Comparison of ENCODE assay signal across 8 cellular contexts in the genomic region with DNA sequence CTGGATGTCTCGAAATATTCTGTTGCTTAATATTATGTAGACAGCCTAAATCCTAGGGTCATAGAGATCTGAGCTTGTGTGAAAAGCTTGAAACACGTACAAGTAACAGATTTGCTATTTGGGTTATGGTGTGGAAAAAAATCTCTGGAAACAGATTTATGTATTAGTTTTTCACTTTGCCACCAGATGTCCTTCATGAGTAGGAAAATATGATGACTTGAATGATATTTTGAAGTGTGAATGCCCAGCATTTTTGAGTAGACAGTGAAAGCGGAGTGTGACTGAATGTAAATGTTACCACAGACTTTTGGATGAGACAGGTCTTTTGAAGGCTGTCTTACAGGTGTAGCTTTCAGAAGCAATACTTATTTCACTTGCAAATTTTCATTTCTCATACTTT. TPM values are rescaled to one million over a fixed set of nuclear protein-coding genes. Genes with fewer than 3 reads are reported as not detected.
DNase-seq lines count a peak whose midpoint lies in the region; ATAC-seq and TF ChIP-seq lines count a peak whose summit lies in the region.

No MANE protein-coding gene starts in this region.

- no peak overlapping the region for H2BK15ac ChIP-seq in H9 (ENCODE audit: low read depth, low read length)

- TF ChIP-seq POLR2A in uterus (IDR thresholded peaks at IDR 0.05): no peak

- intact Hi-C loops in PC-3 (cut with micrococcal nuclease) (loop anchor here (1.0 to 5.0 kb wide), 5 partner anchors 51 to 338 kb away; no protein-coding TSS in a partner anchor), uterus (cut with DNase I; ENCODE audit: low total_unique reads) (loop anchor here (10.0 kb wide), 1 partner anchor 273 kb away; no protein-coding TSS in a partner anchor)

- H2BK20ac ChIP-seq in H9 (ENCODE audit: low read depth, low read length, poor library complexity, severe bottlenecking): no peak overlapping the region

- BruUV-seq in PC-3 (replicated peaks; lab: Mats Ljungman, UMichigan): no TSS peak

- no peak overlapping the region for H3K4me3 Mint-ChIP-seq in H9

- no peak overlapping the region for H3K14ac ChIP-seq in H9 (ENCODE audit: insufficient read depth, low read length)

- no CpG with 5 or more reads among the region's 3 CpGs for WGBS in H9 (ENCODE audit: extremely low coverage, insufficient read length, low lambda C conversion rate)

- H2AFZ ChIP-seq in PC-3 (ENCODE audit: low read length) (no peak overlapping the region), H9 (ENCODE audit: low read length) (no peak overlapping the region)

- H3K27me3 ChIP-seq in PC-3 (ENCODE audit: low read length) (peaks cover 23% of the 10 kb centered on the region), foreskin keratinocyte (peaks cover 39% of the 10 kb centered on the region), H9 (ENCODE audit: insufficient read depth, low read length) (peaks cover 28% of the 10 kb centered on the region), uterus (no peaks in the 10 kb centered on the region)

- POLR2A ChIA-PET in PC-3 (lab: Charles Lee; ENCODE audit: unreplicated experiment): no interaction called here

- no peak overlapping the region for H4K5ac ChIP-seq in H9 (ENCODE audit: insufficient read length, low read depth, low read length)

- H3K79me1 ChIP-seq in H9 (ENCODE audit: insufficient read depth, low read depth, low read length, poor library complexity, severe bottlenecking): no peaks in the 10 kb centered on the region

- no peak for DNase-seq in AG09309 (ENCODE audit: low read depth)
- DNase-seq in PC-3: peak; percentile 66
- DNase-seq in foreskin keratinocyte: no peak
- DNase-seq in D341Med (ENCODE audit: low spot score): no peak
- no peak for DNase-seq in retina
- no peak for DNase-seq in H9
- DNase-seq in uterus: no peak

- no peak overlapping the region for H3K4ac ChIP-seq in H9 (ENCODE audit: low read depth, low read length)

- H3F3A ChIP-seq in PC-3 (ENCODE audit: low read length, unreplicated experiment): no peaks in the 10 kb centered on the region

- H3K36me3 ChIP-seq in PC-3 (ENCODE audit: low read depth, low read length): no peaks in the 10 kb centered on the region
- no peaks in the 10 kb centered on the region for H3K36me3 ChIP-seq in uterus

- no peak overlapping the region for H2BK12ac ChIP-seq in H9 (ENCODE audit: insufficient read length, low read depth, low read length)

- CTCF ChIA-PET in PC-3 (lab: Charles Lee): interaction anchor here (0.6 to 0.7 kb wide), 4 partner anchors 27 to 248 kb away, joined by 3 to 11 read pairs (median 4); no protein-coding TSS in a partner anchor

- no peak overlapping the region for H2AK5ac ChIP-seq in H9 (ENCODE audit: insufficient read length, low read length)

- peak; percentile 26 for ATAC-seq in GM19468 (IDR thresholded peaks at IDR 0.05; ENCODE audit: extremely low read depth, unreplicated experiment)
- ATAC-seq in PC-3: no peak
- no peak for ATAC-seq in foreskin keratinocyte

- H3K4me3 ChIP-seq in AG09309 (ENCODE audit: control insufficient read depth, low read depth, low read length) (no peak overlapping the region), PC-3 (ENCODE audit: low read length) (no peak overlapping the region), uterus (no peak overlapping the region)

- no peak overlapping the region for H4K91ac ChIP-seq in H9 (ENCODE audit: insufficient read length, low read depth, low read length)

- H3K9ac ChIP-seq in PC-3 (ENCODE audit: low read length): no peak overlapping the region
- H3K9ac ChIP-seq in H9 (ENCODE audit: extremely low read depth, insufficient read length, low read length): no peak overlapping the region

- peaks cover 5% of the 10 kb centered on the region for H3K23me2 ChIP-seq in H9 (ENCODE audit: insufficient read length, low read depth, low read length, poor library complexity, severe bottlenecking)

- peaks cover 4 to 8% of the 10 kb centered on the region in 2 experiments for H3K4me1 Mint-ChIP-seq in H9

- H3K9me3 Mint-ChIP-seq in H9: peaks cover 0 to under 1% of the 10 kb centered on the region in 2 experiments; a peak in 2 of 5 replicates

- H3K9me2 ChIP-seq in PC-3 (replicated peaks; ENCODE audit: low read length): no peaks in the 10 kb centered on the region

- no peak overlapping the region for H3K56ac ChIP-seq in H9 (ENCODE audit: insufficient read length, low read depth, low read length)

- H3K23ac ChIP-seq in H9 (ENCODE audit: insufficient read length, low read depth, low read length): no peak overlapping the region

- peaks cover 12% of the 10 kb centered on the region for H3K4me1 ChIP-seq in PC-3 (ENCODE audit: insufficient read depth, low read length)
- no peaks in the 10 kb centered on the region for H3K4me1 ChIP-seq in foreskin keratinocyte
- no peaks in the 10 kb centered on the region for H3K4me1 ChIP-seq in H9 (ENCODE audit: insufficient read depth, low read length)
- no peaks in the 10 kb centered on the region for H3K4me1 ChIP-seq in uterus

- no peaks in the 10 kb centered on the region for H3K9me3 ChIP-seq in PC-3 (ENCODE audit: low read length)
- no peaks in the 10 kb centered on the region for H3K9me3 ChIP-seq in H9 (ENCODE audit: control insufficient read depth, low read depth, low read length)
- H3K9me3 ChIP-seq in uterus: no peaks in the 10 kb centered on the region

- H4K20me1 ChIP-seq in PC-3 (ENCODE audit: low read length): no peaks in the 10 kb centered on the region
- H4K20me1 ChIP-seq in H9 (ENCODE audit: control insufficient read depth, insufficient read depth, insufficient read length): no peaks in the 10 kb centered on the region

- peak; percentile 32 for TF ChIP-seq CTCF in AG09309 (IDR thresholded peaks at IDR 0.05; ENCODE audit: control insufficient read depth, insufficient read depth, low read depth, low read length, missing control alignments)
- TF ChIP-seq CTCF in PC-3 (conservative IDR thresholded peaks at IDR 0.05; ENCODE audit: low read depth, low read length): peak; percentile 65
- TF ChIP-seq CTCF in foreskin keratinocyte (conservative IDR thresholded peaks at IDR 0.05): peak; percentile 60
- TF ChIP-seq CTCF in H9 (conservative IDR thresholded peaks at IDR 0.05): no peak
- TF ChIP-seq CTCF in uterus (IDR thresholded peaks at IDR 0.05): peak in 2 of 4 experiments; percentile 10 to 15

- no peak overlapping the region for H3K27ac ChIP-seq in PC-3 (ENCODE audit: low read length)
- no peak overlapping the region for H3K27ac ChIP-seq in foreskin keratinocyte
- no peak overlapping the region for H3K27ac ChIP-seq in H9 (ENCODE audit: insufficient read length, low read depth, low read length)
- no peak overlapping the region for H3K27ac ChIP-seq in uterus

- no peaks in the 10 kb centered on the region; a peak in 1 of 7 replicates for H3K36me3 Mint-ChIP-seq in H9 (ENCODE audit: insufficient read depth in 1 of 3, low read depth in 3 of 3)

- no peak overlapping the region for H3K18ac ChIP-seq in H9 (ENCODE audit: insufficient read length, low read depth, low read length)

- no peak overlapping the region for H3K4me2 ChIP-seq in PC-3 (ENCODE audit: low read length)
- H3K4me2 ChIP-seq in H9 (ENCODE audit: insufficient read depth, insufficient read length, low read length): no peak overlapping the region

- peaks cover 61% of the 10 kb centered on the region for H3K27me3 Mint-ChIP-seq in H9 (ENCODE audit: low read depth)

- no peak overlapping the region for H4K8ac ChIP-seq in H9 (replicated peaks; ENCODE audit: insufficient read length, low read depth, low read length)

- H2BK120ac ChIP-seq in H9 (ENCODE audit: low read depth, low read length, poor library complexity, severe bottlenecking): no peak overlapping the region

- H3K79me2 ChIP-seq in PC-3 (ENCODE audit: low read length) (no peaks in the 10 kb centered on the region), H9 (ENCODE audit: insufficient read depth, low read length) (no peaks in the 10 kb centered on the region)

- no peak overlapping the region for H3T11ph ChIP-seq in H9 (ENCODE audit: low read length)

- no peak overlapping the region for H2BK5ac ChIP-seq in H9 (ENCODE audit: insufficient read length, low read length)

- no peak overlapping the region for H3K27ac Mint-ChIP-seq in H9

RNA-seq across cellular contexts. Expression of a gene that starts 4.2 kb away (rescaled TPM):
- total RNA-seq in PC-3 (2014; rRNA removed) (0.15 and 1.3 TPM in 2 replicates), foreskin keratinocyte (0.18 and 2.3 TPM in 2 replicates), H9 (2021) (0.28 and 0.61 TPM in 2 replicates), uterus (1 to 10 TPM; 2.2 to 8.5 (median 4.4) TPM)
- 0.07 and 1.0 TPM in 2 replicates for polyA plus RNA-seq in foreskin keratinocyte
